Comparison of ENCODE assay signal across 15 cellular contexts in the genomic region with DNA sequence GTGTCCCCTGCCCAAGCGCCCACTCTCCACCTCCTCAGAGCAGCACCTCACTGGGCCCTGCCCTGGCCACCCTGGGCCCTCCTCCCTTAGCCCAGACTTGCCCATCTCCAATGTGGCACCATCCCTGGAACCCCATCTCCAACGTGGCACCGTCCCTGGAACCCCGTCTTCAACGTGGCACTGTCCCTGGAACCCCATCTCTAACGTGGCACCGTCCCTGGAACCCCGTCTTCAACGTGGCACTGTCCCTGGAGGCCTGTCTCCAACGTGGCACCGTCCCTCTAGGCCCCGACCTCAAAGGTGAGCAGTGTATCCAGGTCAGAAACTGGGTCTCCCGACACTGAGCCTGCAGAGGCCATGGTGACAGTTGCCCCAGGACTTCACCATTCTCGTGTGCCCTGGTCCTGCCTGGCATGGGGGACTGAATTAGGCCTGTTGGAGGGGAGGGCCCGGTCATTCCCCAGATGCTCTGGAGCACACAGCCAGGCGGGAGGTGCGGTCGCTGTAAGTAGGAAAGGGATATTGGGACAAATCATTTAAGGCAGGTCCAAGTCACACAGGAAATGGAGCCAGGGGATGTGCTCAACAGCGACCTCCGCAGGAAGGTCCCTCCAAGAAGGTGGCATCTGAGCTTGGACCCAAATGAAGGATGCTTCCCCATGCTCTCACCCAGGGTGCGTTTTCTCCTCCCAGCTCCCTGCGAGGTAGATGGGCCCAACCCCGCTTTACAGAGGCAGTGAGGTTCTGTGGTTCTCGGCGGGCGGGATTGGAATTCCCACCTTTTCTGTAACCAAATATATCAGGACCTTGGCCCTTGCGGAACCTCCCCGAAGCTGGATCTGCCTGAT. TPM values are rescaled to one million over a fixed set of nuclear protein-coding genes. Genes with fewer than 3 reads are reported as not detected.
DNase-seq lines count a peak whose midpoint lies in the region; ATAC-seq and TF ChIP-seq lines count a peak whose summit lies in the region.
"Had no signal": no experiment of that assay in that cellular context is flagged by ENCODE, and none has a peak within 500 bp of the region (broad histone marks: within the 10 kb centered on the region; RNA-seq: fewer than 3 reads in every experiment).

No MANE protein-coding gene starts in this region.

- BruUV-seq in PC-3 (replicated peaks; lab: Mats Ljungman, UMichigan), result no TSS peak

- peaks cover 27% of the 10 kb centered on the region for H3K79me2 ChIP-seq in PC-3 (ENCODE audit: low read length)

- H3K9ac ChIP-seq in PC-3 (ENCODE audit: low read length), result no peak overlapping the region
- H3K9ac ChIP-seq: SK-N-SH had no signal

- H3K4me3 Mint-ChIP-seq in stimulated activated naive B cell treated with anti-CD40 and anti-IgM and Interleukin-4, amounts not matched to agents 10 μg/mL and 1 μg/mL and 100 μg/mL, for 72 hours, result no peak overlapping the region
- H3K4me3 Mint-ChIP-seq: activated naive CD8-positive, alpha-beta T cell treated with anti-CD3 and anti-CD28 coated beads for 36 hours had no signal

- 87 to 88% methylated on average over 28 of the region's 28 CpGs for WGBS in heart right ventricle, 2 donors
- WGBS in right cardiac atrium, result 87% methylated on average over 28 of the region's 28 CpGs

- no peak overlapping the region for H2AFZ ChIP-seq in PC-3 (ENCODE audit: low read length)

- H3K4me1 Mint-ChIP-seq in stimulated activated naive B cell treated with anti-CD40 and anti-IgM and Interleukin-4, amounts not matched to agents 10 μg/mL and 1 μg/mL and 100 μg/mL, for 72 hours, result peaks cover 10 to 24% of the 10 kb centered on the region in 2 donors

- H3K4me3 ChIP-seq in heart right ventricle (no peak overlapping the region), PC-3 (ENCODE audit: low read length) (no peak overlapping the region), right cardiac atrium (ENCODE audit: low read length) (no peak overlapping the region)
- H3K4me3 ChIP-seq: coronary artery had no signal

- H3F3A ChIP-seq in PC-3 (ENCODE audit: low read length, unreplicated experiment), result no peaks in the 10 kb centered on the region

- no peaks in the 10 kb centered on the region for H3K9me3 Mint-ChIP-seq in stimulated activated naive B cell treated with anti-CD40 and anti-IgM and Interleukin-4, amounts not matched to agents 10 μg/mL and 1 μg/mL and 100 μg/mL, for 72 hours
- H3K9me3 Mint-ChIP-seq: activated naive CD8-positive, alpha-beta T cell treated with anti-CD3 and anti-CD28 coated beads for 36 hours had no signal

- H3K27ac Mint-ChIP-seq in stimulated activated naive B cell treated with anti-CD40 and anti-IgM and Interleukin-4, amounts not matched to agents 10 μg/mL and 1 μg/mL and 100 μg/mL, for 72 hours, result peak overlapping the region; percentile 5
- H3K27ac Mint-ChIP-seq: activated naive CD8-positive, alpha-beta T cell treated with anti-CD3 and anti-CD28 coated beads for 36 hours had no signal

- H3K27ac ChIP-seq in heart right ventricle (no peak overlapping the region), PC-3 (ENCODE audit: low read length) (no peak overlapping the region), right cardiac atrium (ENCODE audit: low read length) (no peak overlapping the region)
- H3K27ac ChIP-seq: coronary artery had no signal

- CTCF ChIA-PET in PC-3 (lab: Charles Lee), result no interaction called here

- POLR2A ChIA-PET in PC-3 (lab: Charles Lee; ENCODE audit: unreplicated experiment), result no interaction called here

- H3K36me3 ChIP-seq in heart right ventricle (peaks cover 0 to 3% (median 0%) of the 10 kb centered on the region in 9 donors), PC-3 (ENCODE audit: low read depth, low read length) (no peaks in the 10 kb centered on the region)

- no peak for TF ChIP-seq CTCF in heart right ventricle (IDR thresholded peaks at IDR 0.05)
- TF ChIP-seq CTCF in PC-3 (conservative IDR thresholded peaks at IDR 0.05; ENCODE audit: low read depth, low read length), result 0 out of 2 replicates have a peak, but pooled peaks have one; percentile 13

- intact Hi-C loops in cardiac septum (cut with DNase I), result no loop called here
- intact Hi-C loops in heart right ventricle (cut with DNase I), result loop anchor here in 1 of 10 donors (10.0 kb wide), 1 partner anchor 51 kb away; no protein-coding TSS in a partner anchor
- intact Hi-C loops in PC-3 (cut with micrococcal nuclease), result no loop called here
- intact Hi-C loops in right cardiac atrium (cut with DNase I), result no loop called here

- no peaks in the 10 kb centered on the region for H3K9me3 ChIP-seq in heart right ventricle
- no peaks in the 10 kb centered on the region for H3K9me3 ChIP-seq in PC-3 (ENCODE audit: low read length)
- no peaks in the 10 kb centered on the region for H3K9me3 ChIP-seq in right cardiac atrium (ENCODE audit: control insufficient read depth, low read length)
- H3K9me3 ChIP-seq: SK-N-SH had no signal

- H3K27me3 Mint-ChIP-seq in stimulated activated naive B cell treated with anti-CD40 and anti-IgM and Interleukin-4, amounts not matched to agents 10 μg/mL and 1 μg/mL and 100 μg/mL, for 72 hours, result peaks cover 19 to 20% of the 10 kb centered on the region in 2 donors
- H3K27me3 Mint-ChIP-seq: activated naive CD8-positive, alpha-beta T cell treated with anti-CD3 and anti-CD28 coated beads for 36 hours had no signal

- DNase-seq in cardiac septum (ENCODE audit: low spot score), result peak; percentile 57
- no peak for DNase-seq in heart right ventricle
- DNase-seq in PC-3, result no peak
- DNase-seq in right cardiac atrium, result peak in 2 of 3 donors; percentile 32 to 34
- DNase-seq in stimulated activated naive B cell treated with anti-CD40 and anti-IgM and Interleukin-4, amounts not matched to agents 10 μg/mL and 1 μg/mL and 100 μg/mL, for 72 hours, result no peak
- no peak for DNase-seq in DMS79 (lab: John Stamatoyannopoulos, UW)
- DNase-seq: activated naive CD8-positive, alpha-beta T cell treated with anti-CD3 and anti-CD28 coated beads for 36 hours; NCI-H1436; NCI-H748 treated with DMSO at 0.1 percent for 48 hours; SK-N-SH; stimulated activated CD4-positive, alpha-beta T cell treated with anti-CD3 and anti-CD28 coated beads, Interleukin-4, amount 100 ng/mL, for 4 hours had no signal

- ATAC-seq in heart right ventricle, result no peak
- ATAC-seq in PC-3, result no peak
- ATAC-seq in right cardiac atrium, result no peak
- no peak for ATAC-seq in stimulated activated naive B cell treated with anti-CD40 and anti-IgM and Interleukin-4, amounts not matched to agents 10 μg/mL and 1 μg/mL and 100 μg/mL, for 72 hours (replicated peaks)
- ATAC-seq in HG02884 (IDR thresholded peaks at IDR 0.05; ENCODE audit: unreplicated experiment), result no peak
- no peak for ATAC-seq in HG03439 (IDR thresholded peaks at IDR 0.05; ENCODE audit: unreplicated experiment)
- ATAC-seq: stimulated activated naive CD8-positive, alpha-beta T cell treated with anti-CD3 and anti-CD28 coated beads, Interleukin-15, Interleukin-2, amounts not matched to agents 100 U/mL and 50 U/mL, for 24 hours had no signal

- H4K20me1 ChIP-seq in PC-3 (ENCODE audit: low read length), result peaks cover 10% of the 10 kb centered on the region; the same call in 1 of the 2 replicates

- H3K4me1 ChIP-seq in heart right ventricle, result peaks cover 10 to 37% (median 30%) of the 10 kb centered on the region in 9 donors
- H3K4me1 ChIP-seq in PC-3 (ENCODE audit: insufficient read depth, low read length), result peaks cover 31% of the 10 kb centered on the region
- peaks cover 7% of the 10 kb centered on the region for H3K4me1 ChIP-seq in right cardiac atrium (ENCODE audit: control insufficient read depth, insufficient read depth, low read length)

- H3K27me3 ChIP-seq in heart right ventricle (no peaks in the 10 kb centered on the region), PC-3 (ENCODE audit: low read length) (no peaks in the 10 kb centered on the region), right cardiac atrium (ENCODE audit: control insufficient read depth, insufficient read depth) (no peaks in the 10 kb centered on the region)

- H3K4me2 ChIP-seq in PC-3 (ENCODE audit: low read length), result no peak overlapping the region
- H3K4me2 ChIP-seq: SK-N-SH had no signal

- no peaks in the 10 kb centered on the region for H3K36me3 Mint-ChIP-seq in stimulated activated naive B cell treated with anti-CD40 and anti-IgM and Interleukin-4, amounts not matched to agents 10 μg/mL and 1 μg/mL and 100 μg/mL, for 72 hours
- H3K36me3 Mint-ChIP-seq: activated naive CD8-positive, alpha-beta T cell treated with anti-CD3 and anti-CD28 coated beads for 36 hours had no signal

- no peaks in the 10 kb centered on the region for H3K9me2 ChIP-seq in PC-3 (replicated peaks; ENCODE audit: low read length)
- H3K9me2 ChIP-seq: SK-N-SH had no signal

RNA-seq across cellular contexts. Expression of a gene that starts 2.4 kb away (rescaled TPM):
- 521 TPM for total RNA-seq in cardiac septum
- total RNA-seq in heart right ventricle, result 1,000 to 10,000 TPM in 2 of 10 donors, 100 to 1,000 TPM in 8; 501 to 1,070 (median 786) TPM
- polyA plus RNA-seq in heart right ventricle, result 100 to 1,000 TPM; 431 to 976 TPM
- 308 and 358 TPM in 2 replicates for total RNA-seq in PC-3 (2014; rRNA removed)
- 100 to 1,000 TPM; 674 to 717 (median 700) TPM for total RNA-seq in right cardiac atrium
- 748 TPM for polyA plus RNA-seq in right cardiac atrium

RNA-seq across cellular contexts. Expression of a gene that starts 15.7 kb away (rescaled TPM):
- 2.0 TPM for total RNA-seq in cardiac septum
- total RNA-seq in heart right ventricle, result 1 to 10 TPM in 4 of 10 donors, under 1 TPM in 6; 0.18 to 2.4 (median 0.42) TPM
- polyA plus RNA-seq in heart right ventricle, result under 1 TPM; 0.07 to 0.80 TPM
- total RNA-seq in PC-3 (2014; rRNA removed), result 0.58 and 1.4 TPM in 2 replicates
- total RNA-seq in right cardiac atrium, result 1 to 10 TPM in 1 of 4 donors, under 1 TPM in 3; 0.48 to 1.0 (median 0.59) TPM
- 0.25 TPM for polyA plus RNA-seq in right cardiac atrium
- total RNA-seq: activated naive CD8-positive, alpha-beta T cell treated with anti-CD3 and anti-CD28 coated beads for 36 hours had no signal

Comparison
In these comparisons a context has a peak if more than half of its experiments do, and no peak if none do; other contexts are left out.
1. DNase-seq: peak in cardiac septum (single experiment) and right cardiac atrium (2 of 3); none in heart right ventricle (0 of 2), PC-3 (single experiment), stimulated activated naive B cell treated with anti-CD40 and anti-IgM and Interleukin-4, amounts not matched to agents 10 μg/mL and 1 μg/mL and 100 μg/mL, for 72 hours (single experiment) and DMS79 (single experiment).